In the genomic region with DNA sequence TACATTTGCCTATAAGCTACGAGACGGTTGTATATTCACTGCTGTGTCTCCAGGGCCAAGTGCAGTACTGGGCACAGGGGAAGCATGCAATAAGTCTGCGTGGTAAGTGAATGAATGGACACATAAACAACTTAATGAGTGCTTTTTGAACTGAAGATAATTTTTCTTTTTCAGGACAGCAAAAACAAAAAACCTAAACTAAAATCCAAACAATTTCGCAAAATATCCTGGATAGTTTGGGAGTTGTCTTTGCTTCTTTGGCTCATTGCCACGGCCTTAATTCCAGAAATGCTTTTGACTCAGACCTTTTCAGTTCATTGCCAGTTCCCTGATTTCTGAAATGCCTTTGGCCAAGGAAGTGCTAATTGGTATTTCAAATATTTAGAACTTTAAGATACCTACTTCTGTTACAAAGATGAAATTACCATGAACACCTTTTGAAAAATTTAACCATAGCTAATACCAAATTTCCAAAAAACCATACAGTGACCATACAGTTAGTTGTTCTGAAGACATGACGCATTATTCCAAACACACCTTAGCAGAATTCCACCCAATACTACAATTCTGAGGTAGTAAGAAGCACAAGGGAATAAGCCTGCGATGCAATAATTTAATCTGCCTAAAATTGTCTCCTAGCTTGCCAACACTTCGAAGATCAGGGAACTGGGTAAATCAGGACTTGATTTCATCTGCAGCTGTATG, we compare ENCODE assay signal across 18 cellular contexts. TPM values are rescaled to one million over a fixed set of nuclear protein-coding genes. Genes with fewer than 3 reads are reported as not detected.
DNase-seq lines count a peak whose midpoint lies in the region; ATAC-seq, FAIRE-seq and TF ChIP-seq lines count a peak whose summit lies in the region.
"Had no signal": no experiment of that assay in that cellular context is flagged by ENCODE, and none has a peak within 500 bp of the region (broad histone marks: within the 10 kb centered on the region; RNA-seq: fewer than 3 reads in every experiment).

No MANE protein-coding gene starts in this region.

- intact Hi-C loops in MCF 10A (cut with micrococcal nuclease): no loop called here
- intact Hi-C loops in breast epithelium (cut with DNase I; ENCODE audit: low total_unique reads): no loop called here
- intact Hi-C loops in kidney (cut with DNase I): no loop called here
- intact Hi-C loops in transverse colon (cut with DNase I; ENCODE audit: low total_unique reads): no loop called here

- TF ChIP-seq POLR2A in breast epithelium (IDR thresholded peaks at IDR 0.05): no peak
- no peak for TF ChIP-seq POLR2A in transverse colon (IDR thresholded peaks at IDR 0.05)

- H3K4me1 ChIP-seq in breast epithelium (peaks cover 0 to 5% of the 10 kb centered on the region in 2 donors), kidney (ENCODE audit: control insufficient read depth in 1 of 2, insufficient read depth in 1 of 2, low read depth in 1 of 2, low read length in 2 of 2) (peaks cover 0 to 9% of the 10 kb centered on the region in 2 donors), transverse colon (peaks cover 2 to 20% (median 8%) of the 10 kb centered on the region in 4 donors)

- no peak overlapping the region for H3K27ac ChIP-seq in breast epithelium
- peak overlapping the region in 1 of 2 donors; percentile 37 for H3K27ac ChIP-seq in kidney (ENCODE audit: low read depth in 2 of 2, low read length in 2 of 2)
- H3K27ac ChIP-seq in transverse colon: peak overlapping the region; percentile 19 to 73 (median 46)
- H3K27ac ChIP-seq: tibial artery had no signal

- no peak overlapping the region for H3K4me3 Mint-ChIP-seq in MCF 10A (ENCODE audit: unreplicated experiment)
- H3K4me3 Mint-ChIP-seq: activated CD4-positive, alpha-beta memory T cell treated with anti-CD3 and anti-CD28 coated beads, Interleukin-2, amount 10 ng/mL, durations not matched to agents 7 days and 5 days; dendritic cell treated with granulocyte-macrophage colony-stimulating factor and Interleukin-4, amounts not matched to agents 40 ng/mL and 50 ng/mL, for 4 days had no signal

- 54 to 65% methylated on average over 8 of the region's 8 CpGs for WGBS in transverse colon (ENCODE audit: low coverage in 1 of 2), 2 donors

- H3K4me1 Mint-ChIP-seq in MCF 10A (ENCODE audit: insufficient read depth, unreplicated experiment): peaks cover 30% of the 10 kb centered on the region
- H3K4me1 Mint-ChIP-seq: activated CD4-positive, alpha-beta memory T cell treated with anti-CD3 and anti-CD28 coated beads, Interleukin-2, amount 10 ng/mL, durations not matched to agents 7 days and 5 days had no signal

- H3K9me3 Mint-ChIP-seq in MCF 10A (ENCODE audit: unreplicated experiment): no peaks in the 10 kb centered on the region
- H3K9me3 Mint-ChIP-seq: activated CD4-positive, alpha-beta memory T cell treated with anti-CD3 and anti-CD28 coated beads, Interleukin-2, amount 10 ng/mL, durations not matched to agents 7 days and 5 days; dendritic cell treated with granulocyte-macrophage colony-stimulating factor and Interleukin-4, amounts not matched to agents 40 ng/mL and 50 ng/mL, for 4 days had no signal

- DNase-seq in MCF 10A (ENCODE audit: unreplicated experiment): peak; percentile 80
- no peak for DNase-seq in breast epithelium (ENCODE audit: low spot score in 2 of 2)
- peak; percentile 63 for DNase-seq in bronchial epithelial cell (ENCODE audit: low read depth)
- DNase-seq in kidney: no peak
- DNase-seq in transverse colon: no peak
- DNase-seq in HK-2 (ENCODE audit: unreplicated experiment): no peak
- DNase-seq in iPS-NIHi11 (ENCODE audit: low spot score): no peak
- DNase-seq: 8988T; activated CD4-positive, alpha-beta memory T cell treated with anti-CD3 and anti-CD28 coated beads, Interleukin-2, amount 10 ng/mL, durations not matched to agents 7 days and 5 days; activated naive CD4-positive, alpha-beta T cell; H7; hippocampal formation; NCI-H2029 treated with DMSO at 0.1 percent for 48 hours; retina; tibial artery had no signal

- no TSS peak for BruUV-seq in MCF 10A (replicated peaks; lab: Mats Ljungman, UMichigan)

- no peak for ATAC-seq in HG03095 (IDR thresholded peaks at IDR 0.05; ENCODE audit: unreplicated experiment)

- TF ChIP-seq CTCF in MCF 10A (IDR thresholded peaks at IDR 0.05; ENCODE audit: unreplicated experiment) (no peak), breast epithelium (IDR thresholded peaks at IDR 0.05) (no peak), bronchial epithelial cell (IDR thresholded peaks at IDR 0.05; ENCODE audit: insufficient read depth, low read length, severe bottlenecking) (no peak), kidney (IDR thresholded peaks at IDR 0.05; ENCODE audit: borderline replicate concordance, extremely low read depth, insufficient read depth) (no peak), transverse colon (IDR thresholded peaks at IDR 0.05) (no peak)

- H3K27me3 Mint-ChIP-seq in MCF 10A (ENCODE audit: insufficient read depth, unreplicated experiment): no peaks in the 10 kb centered on the region

- H3K27ac Mint-ChIP-seq in MCF 10A (ENCODE audit: low read depth, unreplicated experiment): peak overlapping the region; percentile 5
- H3K27ac Mint-ChIP-seq: activated CD4-positive, alpha-beta memory T cell treated with anti-CD3 and anti-CD28 coated beads, Interleukin-2, amount 10 ng/mL, durations not matched to agents 7 days and 5 days; dendritic cell treated with granulocyte-macrophage colony-stimulating factor and Interleukin-4, amounts not matched to agents 40 ng/mL and 50 ng/mL, for 4 days had no signal

- H3K27me3 ChIP-seq in breast epithelium: no peaks in the 10 kb centered on the region
- H3K27me3 ChIP-seq in bronchial epithelial cell (ENCODE audit: control insufficient read depth, insufficient read depth, low read length): no peaks in the 10 kb centered on the region
- H3K27me3 ChIP-seq in transverse colon: no peaks in the 10 kb centered on the region
- H3K27me3 ChIP-seq: tibial artery had no signal

- POLR2A ChIA-PET in MCF 10A (lab: Yijun Ruan, JAX): interaction anchor here (0.9 to 2.1 kb wide), 5 partner anchors 15 to 57 kb away, joined by 3 to 9 read pairs (median 5); no protein-coding TSS in a partner anchor

- in situ Hi-C loops in transverse colon (cut with MboI; ENCODE audit: low pct_ligation_motif_present in 1 of 4, low pct_unique_long_range_greater_than_20kb in 1 of 4, low sequenced_read_pairs in 3 of 4): no loop called here

- H3K36me3 Mint-ChIP-seq in MCF 10A (ENCODE audit: insufficient read depth, unreplicated experiment): peaks cover 4% of the 10 kb centered on the region

- TF ChIP-seq EP300 in transverse colon (IDR thresholded peaks at IDR 0.05; ENCODE audit: low read depth): no peak

- H3K9ac ChIP-seq in kidney (ENCODE audit: low read length in 2 of 2): no peak overlapping the region

- no peaks in the 10 kb centered on the region for H3K9me3 ChIP-seq in breast epithelium
- no peaks in the 10 kb centered on the region for H3K9me3 ChIP-seq in kidney (ENCODE audit: control insufficient read depth in 1 of 2, low read length in 2 of 2)
- no peaks in the 10 kb centered on the region for H3K9me3 ChIP-seq in transverse colon
- H3K9me3 ChIP-seq: tibial artery had no signal

- FAIRE-seq in bronchial epithelial cell (lab: Jason Lieb, UNC): no peak
- FAIRE-seq in kidney (lab: Jason Lieb, UNC): peak; percentile 27

- H3K36me3 ChIP-seq in breast epithelium (no peaks in the 10 kb centered on the region), bronchial epithelial cell (ENCODE audit: control insufficient read depth, insufficient read depth, low read length) (no peaks in the 10 kb centered on the region), kidney (ENCODE audit: control insufficient read depth in 1 of 2, insufficient read depth in 2 of 2, low read length in 2 of 2) (no peaks in the 10 kb centered on the region), transverse colon (no peaks in the 10 kb centered on the region)
- H3K36me3 ChIP-seq: tibial artery had no signal

- H3K4me3 ChIP-seq in breast epithelium (no peak overlapping the region), bronchial epithelial cell (ENCODE audit: low read depth, low read length) (no peak overlapping the region), kidney (ENCODE audit: low read length in 2 of 2) (no peak overlapping the region), transverse colon (no peak overlapping the region)
- H3K4me3 ChIP-seq: tibial artery had no signal

- CTCF ChIA-PET in MCF 10A (lab: Yijun Ruan, JAX): no interaction called here

RNA-seq across cellular contexts. Expression of a gene that starts 42.8 kb away (rescaled TPM):
- total RNA-seq in MCF 10A (2022) (0.71 and 0.91 TPM in 2 replicates), breast epithelium (10 to 100 TPM in 2 of 3 donors, 1 to 10 TPM in 1; 5.9 to 15.2 (median 14.4) TPM), bronchial epithelial cell (under 0.01 and 0.26 TPM in 2 replicates), kidney (32.6 TPM), transverse colon (1 to 10 TPM; 1.5 to 4.0 (median 3.0) TPM)
- polyA plus RNA-seq in kidney (ENCODE audit: insufficient read depth, low read depth, low replicate concordance): 16.1 TPM
- total RNA-seq: activated CD4-positive, alpha-beta memory T cell treated with anti-CD3 and anti-CD28 coated beads, Interleukin-2, amount 10 ng/mL, durations not matched to agents 7 days and 5 days; T-helper 2 cell treated with Interferon-gamma antibody and Interleukin-4, amounts not matched to agents 100 ng/mL and 5 ng/mL, for 36 hours had no signal

Comparison
In these comparisons a context has a peak if more than half of its experiments do, and no peak if none do; other contexts are left out.
1. DNase-seq: peak in MCF 10A (single experiment) and bronchial epithelial cell (single experiment); none in breast epithelium (0 of 2), kidney (single experiment), transverse colon (single experiment), HK-2 (single experiment) and iPS-NIHi11 (single experiment).
2. H3K27ac ChIP-seq: peak in transverse colon (4 of 4); none in breast epithelium (0 of 2).